ENCODE assay signal across 11 cellular contexts in the genomic region with DNA sequence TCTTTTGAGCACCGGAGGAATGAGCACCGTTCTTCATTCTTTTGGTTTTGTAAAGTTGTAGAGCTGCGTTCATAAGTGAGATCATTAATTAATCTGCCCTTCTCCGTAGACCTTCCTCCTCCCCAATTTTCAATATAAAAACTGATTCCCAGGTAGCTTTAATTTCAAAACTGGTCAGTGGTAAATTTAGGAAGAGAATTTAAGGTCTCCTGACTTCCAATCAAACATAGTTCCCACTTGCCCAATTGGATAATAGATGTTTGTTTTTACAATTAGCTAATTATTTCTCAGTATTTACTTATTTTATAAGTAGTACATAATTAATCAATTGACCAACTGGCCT. TPM values are rescaled to one million over a fixed set of nuclear protein-coding genes. Genes with fewer than 3 reads are reported as not detected.
A peak's percentile ranks its signal among the peaks of the same experiment; 100 is the strongest.
DNase-seq lines count a peak whose midpoint lies in the region; ATAC-seq, FAIRE-seq and TF ChIP-seq lines count a peak whose summit lies in the region.
"Had no signal": no experiment of that assay in that cellular context is flagged by ENCODE, and none has a peak within 500 bp of the region (broad histone marks: within the 10 kb centered on the region; RNA-seq: fewer than 3 reads in every experiment).

No MANE protein-coding gene starts in this region.

- H3K27ac ChIP-seq in DND-41 (ENCODE audit: low read length) (no peak overlapping the region), OCI-LY3 (ENCODE audit: low read length) (no peak overlapping the region), parathyroid adenoma (no peak overlapping the region), pancreas (no peak overlapping the region)

- peaks cover 3% of the 10 kb centered on the region for H3K27me3 ChIP-seq in DND-41 (ENCODE audit: insufficient read depth, low read length, poor library complexity)
- H3K27me3 ChIP-seq in OCI-LY3 (ENCODE audit: low read depth, low read length) = no peaks in the 10 kb centered on the region
- H3K27me3 ChIP-seq in parathyroid adenoma (ENCODE audit: control insufficient read depth, insufficient read depth, low read length) = no peaks in the 10 kb centered on the region
- no peaks in the 10 kb centered on the region for H3K27me3 ChIP-seq in pancreas
- H3K27me3 ChIP-seq: body of pancreas, Peyer's patch had no signal

- H3K36me3 Mint-ChIP-seq in central memory CD8-positive, alpha-beta T cell (ENCODE audit: insufficient read depth) = peaks cover 2% of the 10 kb centered on the region

- H3K4me2 ChIP-seq in DND-41 (ENCODE audit: insufficient read depth, low read length) (peak overlapping the region; percentile 61; the same call in 1 of the 2 replicates), OCI-LY3 (ENCODE audit: low read length) (peak overlapping the region; percentile 87), parathyroid adenoma (ENCODE audit: low read length) (no peak overlapping the region)

- H3K4me1 Mint-ChIP-seq in central memory CD8-positive, alpha-beta T cell = peaks cover 13% of the 10 kb centered on the region

- no peaks in the 10 kb centered on the region for H3K79me2 ChIP-seq in DND-41 (ENCODE audit: insufficient read depth, low read length)
- no peaks in the 10 kb centered on the region for H3K79me2 ChIP-seq in OCI-LY3 (ENCODE audit: low read length)
- no peaks in the 10 kb centered on the region for H3K79me2 ChIP-seq in parathyroid adenoma

- H3K4me3 Mint-ChIP-seq in central memory CD8-positive, alpha-beta T cell = peak overlapping the region; percentile 6

- intact Hi-C loops in pancreas (cut with DNase I) = no loop called here

- ATAC-seq in DND-41 (ENCODE audit: insufficient read depth, low read depth) (no peak), pancreas (no peak), HG02884 (IDR thresholded peaks at IDR 0.05; ENCODE audit: unreplicated experiment) (no peak), GM18519 (IDR thresholded peaks at IDR 0.05; ENCODE audit: low FRiP score, unreplicated experiment) (no peak)
- no peak for ATAC-seq in central memory CD8-positive, alpha-beta T cell (replicated peaks; ENCODE audit: extremely low read depth, poor library complexity, severe bottlenecking)

- FAIRE-seq in urothelium cell line (lab: Jason Lieb, UNC) (no peak), pancreas (lab: Jason Lieb, UNC) (no peak)

- H3K4me3 ChIP-seq in DND-41 (ENCODE audit: low read depth in 1 of 2, low read length in 2 of 2) (no peak overlapping the region), OCI-LY3 (ENCODE audit: low read length) (peak overlapping the region; percentile 81), parathyroid adenoma (ENCODE audit: low read depth, low read length) (peak overlapping the region; percentile 40), pancreas (no peak overlapping the region)
- H3K4me3 ChIP-seq: body of pancreas had no signal

- no peaks in the 10 kb centered on the region for H3K9me3 ChIP-seq in DND-41 (ENCODE audit: insufficient read depth, low read length, severe bottlenecking)
- H3K9me3 ChIP-seq in OCI-LY3 (ENCODE audit: insufficient read depth, low read length) = no peaks in the 10 kb centered on the region
- no peaks in the 10 kb centered on the region for H3K9me3 ChIP-seq in parathyroid adenoma (ENCODE audit: control insufficient read depth, low read length)
- H3K9me3 ChIP-seq in pancreas = no peaks in the 10 kb centered on the region
- H3K9me3 ChIP-seq: body of pancreas had no signal

- H3K4me1 ChIP-seq in DND-41 (ENCODE audit: insufficient read depth, low read length) (peaks cover 10% of the 10 kb centered on the region), OCI-LY3 (ENCODE audit: low read length) (peaks cover 18% of the 10 kb centered on the region), parathyroid adenoma (peaks cover 4% of the 10 kb centered on the region), pancreas (peaks cover 4 to 12% (median 4%) of the 10 kb centered on the region in 3 donors)
- H3K4me1 ChIP-seq: body of pancreas had no signal

- H3K27ac Mint-ChIP-seq in central memory CD8-positive, alpha-beta T cell (ENCODE audit: low read depth) = no peak overlapping the region

- H3K27me3 Mint-ChIP-seq in central memory CD8-positive, alpha-beta T cell = peaks cover 70% of the 10 kb centered on the region

- DNase-seq in DND-41 = no peak
- DNase-seq in central memory CD8-positive, alpha-beta T cell (ENCODE audit: low spot score in 2 of 2) = no peak
- no peak for DNase-seq in urothelium cell line (ENCODE audit: low spot score)
- no peak for DNase-seq in pancreas

- H3K36me3 ChIP-seq in DND-41 (ENCODE audit: insufficient read depth, low read length) (no peaks in the 10 kb centered on the region), OCI-LY3 (replicated peaks; ENCODE audit: low read depth, low read length) (no peaks in the 10 kb centered on the region), parathyroid adenoma (ENCODE audit: control insufficient read depth, insufficient read depth, low read length) (no peaks in the 10 kb centered on the region), pancreas (no peaks in the 10 kb centered on the region)
- H3K36me3 ChIP-seq: Peyer's patch had no signal

- H3K9ac ChIP-seq in DND-41 (ENCODE audit: low read depth, low read length) (no peak overlapping the region), OCI-LY3 (ENCODE audit: low read length) (peak overlapping the region; percentile 38), parathyroid adenoma (no peak overlapping the region)

- H2AFZ ChIP-seq in DND-41 (ENCODE audit: low read depth, low read length) (no peak overlapping the region), OCI-LY3 (ENCODE audit: low read depth, low read length) (peak overlapping the region; percentile 77), parathyroid adenoma (no peak overlapping the region)

- 0% methylated on average over 4 of the region's 4 CpGs for WGBS in pancreas, 2 donors

- H4K20me1 ChIP-seq in DND-41 (ENCODE audit: insufficient read depth, low read length) (no peaks in the 10 kb centered on the region), OCI-LY3 (ENCODE audit: insufficient read depth, low read length) (no peaks in the 10 kb centered on the region)

- no peaks in the 10 kb centered on the region for H3K9me3 Mint-ChIP-seq in central memory CD8-positive, alpha-beta T cell

- TF ChIP-seq CTCF in DND-41 (IDR thresholded peaks at IDR 0.05; ENCODE audit: borderline replicate concordance, extremely low read depth, low read length, poor library complexity, severe bottlenecking) = no peak
- no peak for TF ChIP-seq CTCF in OCI-LY3 (IDR thresholded peaks at IDR 0.05; ENCODE audit: low read depth, low read length)
- TF ChIP-seq CTCF in parathyroid adenoma (IDR thresholded peaks at IDR 0.05) = no peak
- TF ChIP-seq CTCF in pancreas (IDR thresholded peaks at IDR 0.05) = no peak

RNA-seq across cellular contexts. Expression of a gene that starts 27.2 kb away (rescaled TPM):
- total RNA-seq in pancreas = 100 to 1,000 TPM; 241 to 444 (median 317) TPM
- 100 to 1,000 TPM; 323 to 352 TPM for polyA plus RNA-seq in pancreas

RNA-seq across cellular contexts. Expression of a gene that starts 52.1 kb away (rescaled TPM):
- not detected for total RNA-seq in pancreas
- polyA plus RNA-seq in pancreas = not detected
- total RNA-seq: body of pancreas, Peyer's patch had no signal
- polyA plus RNA-seq: neural cell had no signal

RNA-seq across cellular contexts. Expression of a gene that starts 56.7 kb away (rescaled TPM):
- total RNA-seq in pancreas = not detected
- polyA plus RNA-seq in pancreas = under 1 TPM in 1 of 2 donors, not detected in 1; 0.09 TPM
- total RNA-seq: body of pancreas, Peyer's patch had no signal

RNA-seq across cellular contexts. Expression of a gene that starts 59.6 kb away (rescaled TPM):
- not detected for total RNA-seq in pancreas
- not detected for polyA plus RNA-seq in pancreas
- total RNA-seq: body of pancreas, Peyer's patch had no signal

Comparison
In these comparisons a context has a peak if more than half of its experiments do, and no peak if none do; other contexts are left out.
1. H3K4me3 ChIP-seq: peak in OCI-LY3 (single experiment) and parathyroid adenoma (single experiment); none in DND-41 (0 of 2) and pancreas (0 of 4).